9 cellular contexts compared by ENCODE assay signal in genomic region chr16:80974649-80975376, GRCh38. TPM values are rescaled to one million over a fixed set of nuclear protein-coding genes. Genes with fewer than 3 reads are reported as not detected.
DNase-seq lines count a peak whose midpoint lies in the region; ATAC-seq and TF ChIP-seq lines count a peak whose summit lies in the region.
"Had no signal": no experiment of that assay in that cellular context is flagged by ENCODE, and none has a peak within 500 bp of the region (broad histone marks: within the 10 kb centered on the region; RNA-seq: fewer than 3 reads in every experiment).

No MANE protein-coding gene starts in this region.

- H3K4me1 Mint-ChIP-seq in activated T-cell treated with anti-CD3 and anti-CD28 coated beads, Interleukin-2, amount 50 U/mL, for 72 hours (ENCODE audit: low read depth): peaks cover 8% of the 10 kb centered on the region
- H3K4me1 Mint-ChIP-seq in activated T-cell treated with anti-CD3 and anti-CD28 coated beads, Interleukin-2, amount 50 U/mL, for 4 hours (ENCODE audit: low read depth): no peaks in the 10 kb centered on the region
- H3K4me1 Mint-ChIP-seq in activated naive CD8-positive, alpha-beta T cell treated with anti-CD3 and anti-CD28 coated beads for 36 hours: no peaks in the 10 kb centered on the region

- no peaks in the 10 kb centered on the region for H3K9me3 Mint-ChIP-seq in activated T-cell treated with anti-CD3 and anti-CD28 coated beads, Interleukin-2, amount 50 U/mL, for 72 hours
- no peaks in the 10 kb centered on the region for H3K9me3 Mint-ChIP-seq in activated T-cell treated with anti-CD3 and anti-CD28 coated beads, Interleukin-2, amount 50 U/mL, for 4 hours
- no peaks in the 10 kb centered on the region for H3K9me3 Mint-ChIP-seq in activated naive CD8-positive, alpha-beta T cell treated with anti-CD3 and anti-CD28 coated beads for 36 hours

- peaks cover 4% of the 10 kb centered on the region for H3K4me1 ChIP-seq in smooth muscle cell (ENCODE audit: low read depth)

- TF ChIP-seq CTCF in fibroblast of the aortic adventitia (IDR thresholded peaks at IDR 0.05; ENCODE audit: insufficient read depth, low read length) (peak; percentile 52), smooth muscle cell (IDR thresholded peaks at IDR 0.05; ENCODE audit: borderline replicate concordance, insufficient read depth, poor library complexity, severe bottlenecking) (peak; percentile 50)

- ATAC-seq in activated T-cell treated with anti-CD3 and anti-CD28 coated beads, Interleukin-2, amount 50 U/mL, for 72 hours (replicated peaks in 1 of 2): no peak
- no peak for ATAC-seq in activated T-cell treated with anti-CD3 and anti-CD28 coated beads, Interleukin-2, amount 50 U/mL, for 4 hours
- no peak for ATAC-seq in HG03432 (IDR thresholded peaks at IDR 0.05; ENCODE audit: unreplicated experiment)

- H3K27me3 ChIP-seq in smooth muscle cell (ENCODE audit: low read depth): no peaks in the 10 kb centered on the region

- no peak overlapping the region for H3K4me2 ChIP-seq in smooth muscle cell

- H3F3A ChIP-seq in smooth muscle cell (ENCODE audit: low read depth): no peaks in the 10 kb centered on the region

- H3K4me3 ChIP-seq in fibroblast of the aortic adventitia (ENCODE audit: low read depth, low read length) (no peak overlapping the region), smooth muscle cell (no peak overlapping the region)

- H3K9me3 ChIP-seq in smooth muscle cell (replicated peaks; ENCODE audit: low read depth): no peaks in the 10 kb centered on the region

- peaks cover 5 to 8% of the 10 kb centered on the region in 2 donors for H3K36me3 Mint-ChIP-seq in activated T-cell treated with anti-CD3 and anti-CD28 coated beads, Interleukin-2, amount 50 U/mL, for 72 hours (ENCODE audit: insufficient read depth in 2 of 2)
- peaks cover 30% of the 10 kb centered on the region for H3K36me3 Mint-ChIP-seq in activated T-cell treated with anti-CD3 and anti-CD28 coated beads, Interleukin-2, amount 50 U/mL, for 4 hours (ENCODE audit: insufficient read depth)
- peaks cover 19% of the 10 kb centered on the region for H3K36me3 Mint-ChIP-seq in activated naive CD8-positive, alpha-beta T cell treated with anti-CD3 and anti-CD28 coated beads for 36 hours

- peaks cover 12% of the 10 kb centered on the region for H4K20me1 ChIP-seq in smooth muscle cell (ENCODE audit: low read depth)

- no peak overlapping the region for H3K4me3 Mint-ChIP-seq in activated T-cell treated with anti-CD3 and anti-CD28 coated beads, Interleukin-2, amount 50 U/mL, for 72 hours
- no peak overlapping the region for H3K4me3 Mint-ChIP-seq in activated T-cell treated with anti-CD3 and anti-CD28 coated beads, Interleukin-2, amount 50 U/mL, for 4 hours
- no peak overlapping the region for H3K4me3 Mint-ChIP-seq in activated naive CD8-positive, alpha-beta T cell treated with anti-CD3 and anti-CD28 coated beads for 36 hours

- H3K79me2 ChIP-seq in smooth muscle cell (ENCODE audit: low read depth): no peaks in the 10 kb centered on the region

- DNase-seq in activated T-cell treated with anti-CD3 and anti-CD28 coated beads, Interleukin-2, amount 50 U/mL, for 72 hours: no peak
- DNase-seq in activated T-cell treated with anti-CD3 and anti-CD28 coated beads, Interleukin-2, amount 50 U/mL, for 4 hours: no peak
- DNase-seq in RKO (ENCODE audit: low spot score) (peak; percentile 26), fibroblast of the aortic adventitia (ENCODE audit: low read depth) (peak; percentile 9), smooth muscle cell (lab: John Stamatoyannopoulos, UW; ENCODE audit: unreplicated experiment) (no peak), hypothalamus (lab: John Stamatoyannopoulos, UW) (no peak)
- no peak for DNase-seq in activated naive CD8-positive, alpha-beta T cell treated with anti-CD3 and anti-CD28 coated beads for 36 hours
- DNase-seq: activated CD4-positive, alpha-beta T cell treated with anti-CD3 and anti-CD28 coated beads, Interleukin-2, amount 50 U/mL, for 48 hours had no signal

- H2AFZ ChIP-seq in smooth muscle cell (ENCODE audit: low read depth): no peak overlapping the region

- no peaks in the 10 kb centered on the region for H3K36me3 ChIP-seq in smooth muscle cell (ENCODE audit: low read depth)

- WGBS in smooth muscle cell (ENCODE audit: low lambda C conversion rate): 96% methylated on average over 6 of the region's 6 CpGs

- no peaks in the 10 kb centered on the region for H3K27me3 Mint-ChIP-seq in activated T-cell treated with anti-CD3 and anti-CD28 coated beads, Interleukin-2, amount 50 U/mL, for 72 hours (ENCODE audit: low read depth)
- no peaks in the 10 kb centered on the region for H3K27me3 Mint-ChIP-seq in activated T-cell treated with anti-CD3 and anti-CD28 coated beads, Interleukin-2, amount 50 U/mL, for 4 hours (ENCODE audit: low read depth)
- H3K27me3 Mint-ChIP-seq in activated naive CD8-positive, alpha-beta T cell treated with anti-CD3 and anti-CD28 coated beads for 36 hours: no peaks in the 10 kb centered on the region

- H3K9ac ChIP-seq in smooth muscle cell (ENCODE audit: low read depth): no peak overlapping the region

- H3K27ac Mint-ChIP-seq in activated T-cell treated with anti-CD3 and anti-CD28 coated beads, Interleukin-2, amount 50 U/mL, for 72 hours: peak overlapping the region; percentile 19
- H3K27ac Mint-ChIP-seq in activated naive CD8-positive, alpha-beta T cell treated with anti-CD3 and anti-CD28 coated beads for 36 hours: no peak overlapping the region

- H3K27ac ChIP-seq in smooth muscle cell (ENCODE audit: low read depth): peak overlapping the region; percentile 45

RNA-seq across cellular contexts. Expression of gene CMC2, which starts 31.9 kb away (rescaled TPM):
- 100 to 1,000 TPM; 114 to 121 TPM for total RNA-seq in activated T-cell treated with anti-CD3 and anti-CD28 coated beads, Interleukin-2, amount 50 U/mL, for 72 hours
- total RNA-seq in activated T-cell treated with anti-CD3 and anti-CD28 coated beads, Interleukin-2, amount 50 U/mL, for 4 hours: 100 to 1,000 TPM; 106 to 112 (median 109) TPM
- total RNA-seq in fibroblast of the aortic adventitia (ENCODE audit: low replicate concordance) (21.5 and 56.9 TPM in 2 replicates), smooth muscle cell (53.2 and 56.6 TPM in 2 replicates)
- polyA plus RNA-seq in smooth muscle cell: 95.5 and 110 TPM in 2 replicates
- 100 to 1,000 TPM; 126 to 131 TPM for total RNA-seq in activated naive CD8-positive, alpha-beta T cell treated with anti-CD3 and anti-CD28 coated beads for 36 hours

RNA-seq across cellular contexts. Expression of gene CENPN, which starts 32.2 kb away (rescaled TPM):
- total RNA-seq in activated T-cell treated with anti-CD3 and anti-CD28 coated beads, Interleukin-2, amount 50 U/mL, for 72 hours: 10 to 100 TPM; 62.0 to 64.1 TPM
- 10 to 100 TPM; 36.0 to 43.4 (median 42.4) TPM for total RNA-seq in activated T-cell treated with anti-CD3 and anti-CD28 coated beads, Interleukin-2, amount 50 U/mL, for 4 hours
- total RNA-seq in fibroblast of the aortic adventitia (ENCODE audit: low replicate concordance): 9.9 and 65.5 TPM in 2 replicates
- 18.8 and 24.4 TPM in 2 replicates for total RNA-seq in smooth muscle cell
- polyA plus RNA-seq in smooth muscle cell: 14.2 and 25.1 TPM in 2 replicates
- total RNA-seq in activated naive CD8-positive, alpha-beta T cell treated with anti-CD3 and anti-CD28 coated beads for 36 hours: 10 to 100 TPM; 62.5 to 70.3 TPM

Comparison
In these comparisons a context has a peak if more than half of its experiments do, and no peak if none do; other contexts are left out.
1. DNase-seq: peak in RKO (single experiment) and fibroblast of the aortic adventitia (single experiment); none in activated T-cell treated with anti-CD3 and anti-CD28 coated beads, Interleukin-2, amount 50 U/mL, for 72 hours (0 of 2), activated T-cell treated with anti-CD3 and anti-CD28 coated beads, Interleukin-2, amount 50 U/mL, for 4 hours (single experiment), smooth muscle cell (single experiment), hypothalamus (0 of 51) and activated naive CD8-positive, alpha-beta T cell treated with anti-CD3 and anti-CD28 coated beads for 36 hours (single experiment).